In the genomic region with DNA sequence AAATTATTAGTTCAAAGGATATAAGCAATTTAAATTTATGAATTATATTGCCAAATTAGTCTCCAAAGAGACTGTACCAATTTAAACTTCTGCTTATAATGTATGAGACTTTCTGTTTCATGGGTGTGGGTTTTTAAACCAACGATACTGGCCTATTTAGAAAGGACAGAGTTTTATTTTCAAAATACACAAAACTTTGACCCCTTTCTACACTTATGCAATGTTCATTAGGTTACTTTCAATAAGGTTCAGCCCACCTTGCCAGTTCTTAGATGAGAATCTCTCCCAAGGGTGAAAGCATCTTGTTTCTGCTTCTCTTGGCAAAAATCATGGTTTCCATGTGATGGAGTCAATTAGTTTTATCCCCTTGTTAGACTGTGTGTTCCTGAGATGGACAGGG, we compare ENCODE assay signal across 1 cellular context.
TF ChIP-seq lines count a peak whose summit lies in the region.

No MANE protein-coding gene starts in this region.

TF ChIP-seq in GM12878, 131 proteins besides CTCF, POLR2A, EP300 and RAD21 (continued from another document):
- TF ChIP-seq, protein P1, sequence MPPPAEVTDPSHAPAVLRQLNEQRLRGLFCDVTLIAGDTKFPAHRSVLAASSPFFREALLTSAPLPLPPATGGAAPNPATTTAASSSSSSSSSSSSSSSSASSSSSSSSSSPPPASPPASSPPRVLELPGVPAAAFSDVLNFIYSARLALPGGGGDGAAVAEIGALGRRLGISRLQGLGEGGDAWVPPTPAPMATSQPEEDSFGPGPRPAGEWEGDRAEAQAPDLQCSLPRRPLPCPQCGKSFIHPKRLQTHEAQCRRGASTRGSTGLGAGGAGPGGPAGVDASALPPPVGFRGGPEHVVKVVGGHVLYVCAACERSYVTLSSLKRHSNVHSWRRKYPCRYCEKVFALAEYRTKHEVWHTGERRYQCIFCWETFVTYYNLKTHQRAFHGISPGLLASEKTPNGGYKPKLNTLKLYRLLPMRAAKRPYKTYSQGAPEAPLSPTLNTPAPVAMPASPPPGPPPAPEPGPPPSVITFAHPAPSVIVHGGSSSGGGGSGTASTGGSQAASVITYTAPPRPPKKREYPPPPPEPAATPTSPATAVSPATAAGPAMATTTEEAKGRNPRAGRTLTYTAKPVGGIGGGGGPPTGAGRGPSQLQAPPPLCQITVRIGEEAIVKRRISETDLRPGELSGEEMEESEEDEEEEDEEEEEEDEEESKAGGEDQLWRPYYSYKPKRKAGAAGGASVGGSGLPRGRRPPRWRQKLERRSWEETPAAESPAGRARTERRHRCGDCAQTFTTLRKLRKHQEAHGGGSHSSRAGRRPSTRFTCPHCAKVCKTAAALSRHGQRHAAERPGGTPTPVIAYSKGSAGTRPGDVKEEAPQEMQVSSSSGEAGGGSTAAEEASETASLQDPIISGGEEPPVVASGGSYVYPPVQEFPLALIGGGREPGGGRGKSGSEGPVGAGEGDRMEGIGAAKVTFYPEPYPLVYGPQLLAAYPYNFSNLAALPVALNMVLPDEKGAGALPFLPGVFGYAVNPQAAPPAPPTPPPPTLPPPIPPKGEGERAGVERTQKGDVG (CRISPR knock-in tag; IDR thresholded peaks at IDR 0.05) = no peak
- TF ChIP-seq RUNX3 (IDR thresholded peaks at IDR 0.05; ENCODE audit: low read length) (no peak), TCF3 (IDR thresholded peaks at IDR 0.05; ENCODE audit: borderline replicate concordance, insufficient read depth, low read depth, low read length) (no peak), TCF7 (IDR thresholded peaks at IDR 0.05; ENCODE audit: borderline replicate concordance) (no peak), CEBPB (IDR thresholded peaks at IDR 0.05; ENCODE audit: borderline replicate concordance in 1 of 2, low read depth in 2 of 2, low read length in 2 of 2) (no peak), FOXM1 (IDR thresholded peaks at IDR 0.05; ENCODE audit: low read depth, low read length) (no peak)
- TF ChIP-seq, protein P2, sequence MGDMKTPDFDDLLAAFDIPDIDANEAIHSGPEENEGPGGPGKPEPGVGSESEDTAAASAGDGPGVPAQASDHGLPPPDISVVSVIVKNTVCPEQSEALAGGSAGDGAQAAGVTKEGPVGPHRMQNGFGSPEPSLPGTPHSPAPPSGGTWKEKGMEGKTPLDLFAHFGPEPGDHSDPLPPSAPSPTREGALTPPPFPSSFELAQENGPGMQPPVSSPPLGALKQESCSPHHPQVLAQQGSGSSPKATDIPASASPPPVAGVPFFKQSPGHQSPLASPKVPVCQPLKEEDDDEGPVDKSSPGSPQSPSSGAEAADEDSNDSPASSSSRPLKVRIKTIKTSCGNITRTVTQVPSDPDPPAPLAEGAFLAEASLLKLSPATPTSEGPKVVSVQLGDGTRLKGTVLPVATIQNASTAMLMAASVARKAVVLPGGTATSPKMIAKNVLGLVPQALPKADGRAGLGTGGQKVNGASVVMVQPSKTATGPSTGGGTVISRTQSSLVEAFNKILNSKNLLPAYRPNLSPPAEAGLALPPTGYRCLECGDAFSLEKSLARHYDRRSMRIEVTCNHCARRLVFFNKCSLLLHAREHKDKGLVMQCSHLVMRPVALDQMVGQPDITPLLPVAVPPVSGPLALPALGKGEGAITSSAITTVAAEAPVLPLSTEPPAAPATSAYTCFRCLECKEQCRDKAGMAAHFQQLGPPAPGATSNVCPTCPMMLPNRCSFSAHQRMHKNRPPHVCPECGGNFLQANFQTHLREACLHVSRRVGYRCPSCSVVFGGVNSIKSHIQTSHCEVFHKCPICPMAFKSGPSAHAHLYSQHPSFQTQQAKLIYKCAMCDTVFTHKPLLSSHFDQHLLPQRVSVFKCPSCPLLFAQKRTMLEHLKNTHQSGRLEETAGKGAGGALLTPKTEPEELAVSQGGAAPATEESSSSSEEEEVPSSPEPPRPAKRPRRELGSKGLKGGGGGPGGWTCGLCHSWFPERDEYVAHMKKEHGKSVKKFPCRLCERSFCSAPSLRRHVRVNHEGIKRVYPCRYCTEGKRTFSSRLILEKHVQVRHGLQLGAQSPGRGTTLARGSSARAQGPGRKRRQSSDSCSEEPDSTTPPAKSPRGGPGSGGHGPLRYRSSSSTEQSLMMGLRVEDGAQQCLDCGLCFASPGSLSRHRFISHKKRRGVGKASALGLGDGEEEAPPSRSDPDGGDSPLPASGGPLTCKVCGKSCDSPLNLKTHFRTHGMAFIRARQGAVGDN (IDR thresholded peaks at IDR 0.05) = no peak
